ENCODE assay signal across 25 cellular contexts in genomic region chr10:2543142-2543886, GRCh38.
"Had no signal": no experiment of that assay in that cellular context is flagged by ENCODE, and none has a peak within 500 bp of the region (broad histone marks: within the 10 kb centered on the region; RNA-seq: fewer than 3 reads in every experiment).

No MANE protein-coding gene starts in this region.

- H3K36me3 Mint-ChIP-seq: natural killer cell treated with Interleukin-12 subunit alpha and Interleukin-12 subunit beta and Interleukin-15 and Interleukin-18, amount 100 ng/mL, for 72 hours; stimulated activated memory B cell treated with anti-CD40 and anti-IgM and Interleukin-4, amounts not matched to agents 10 μg/mL and 1 μg/mL and 100 μg/mL, for 72 hours had no signal

- H3K4me3 ChIP-seq: gastrocnemius medialis, left ventricle myocardium inferior, lung, mucosa of descending colon, right lobe of liver, tibial nerve had no signal

- ATAC-seq: activated CD4-positive, CD25-positive, alpha-beta regulatory T cell treated with anti-CD3 and anti-CD28 coated beads, Interleukin-2, amount 50 U/mL, for 24 hours; gastrocnemius medialis; mucosa of descending colon; natural killer cell treated with Interleukin-12 subunit alpha and Interleukin-12 subunit beta and Interleukin-15 and Interleukin-18, amount 100 ng/mL, for 72 hours; right lobe of liver; stimulated activated memory B cell treated with anti-CD40 and anti-IgM and Interleukin-4, amounts not matched to agents 10 μg/mL and 1 μg/mL and 100 μg/mL, for 72 hours had no signal

- H3K4me3 Mint-ChIP-seq: activated CD4-positive, alpha-beta memory T cell treated with anti-CD3 and anti-CD28 coated beads, Interleukin-2, amount 10 ng/mL, durations not matched to agents 7 days and 5 days; activated CD4-positive, alpha-beta T cell treated with anti-CD3 and anti-CD28 coated beads, Interleukin-2, amount 10 ng/mL, durations not matched to agents 24 days and 14 days; activated naive CD4-positive, alpha-beta T cell treated with anti-CD3 and anti-CD28 coated beads for 36 hours; central memory CD8-positive, alpha-beta T cell; natural killer cell treated with Interleukin-12 subunit alpha and Interleukin-12 subunit beta and Interleukin-15 and Interleukin-18, amount 100 ng/mL, for 72 hours; stimulated activated memory B cell treated with anti-CD40 and anti-IgM and Interleukin-4, amounts not matched to agents 10 μg/mL and 1 μg/mL and 100 μg/mL, for 72 hours; T-helper 1 cell treated with Interleukin-12 subunit alpha and Interleukin-12 subunit beta and Interleukin-4 antibody, amounts not matched to agents 30 μg/mL and 1 μg/mL, for 36 hours had no signal

- H3K27ac Mint-ChIP-seq: activated CD4-positive, alpha-beta memory T cell treated with anti-CD3 and anti-CD28 coated beads, Interleukin-2, amount 10 ng/mL, durations not matched to agents 7 days and 5 days; activated CD4-positive, alpha-beta T cell treated with anti-CD3 and anti-CD28 coated beads, Interleukin-2, amount 10 ng/mL, durations not matched to agents 24 days and 14 days; activated naive CD4-positive, alpha-beta T cell treated with anti-CD3 and anti-CD28 coated beads for 36 hours; natural killer cell treated with Interleukin-12 subunit alpha and Interleukin-12 subunit beta and Interleukin-15 and Interleukin-18, amount 100 ng/mL, for 72 hours; stimulated activated memory B cell treated with anti-CD40 and anti-IgM and Interleukin-4, amounts not matched to agents 10 μg/mL and 1 μg/mL and 100 μg/mL, for 72 hours; T-helper 1 cell treated with Interleukin-12 subunit alpha and Interleukin-12 subunit beta and Interleukin-4 antibody, amounts not matched to agents 30 μg/mL and 1 μg/mL, for 36 hours had no signal

- H3K9me3 Mint-ChIP-seq: activated CD4-positive, alpha-beta T cell treated with anti-CD3 and anti-CD28 coated beads, Interleukin-2, amount 10 ng/mL, durations not matched to agents 24 days and 14 days; activated naive CD4-positive, alpha-beta T cell treated with anti-CD3 and anti-CD28 coated beads for 36 hours; central memory CD8-positive, alpha-beta T cell; natural killer cell treated with Interleukin-12 subunit alpha and Interleukin-12 subunit beta and Interleukin-15 and Interleukin-18, amount 100 ng/mL, for 72 hours; stimulated activated memory B cell treated with anti-CD40 and anti-IgM and Interleukin-4, amounts not matched to agents 10 μg/mL and 1 μg/mL and 100 μg/mL, for 72 hours; T-helper 1 cell treated with Interleukin-12 subunit alpha and Interleukin-12 subunit beta and Interleukin-4 antibody, amounts not matched to agents 30 μg/mL and 1 μg/mL, for 36 hours had no signal

- DNase-seq: activated CD4-positive, alpha-beta memory T cell treated with anti-CD3 and anti-CD28 coated beads, Interleukin-2, amount 10 ng/mL, durations not matched to agents 7 days and 5 days; activated CD4-positive, alpha-beta T cell treated with anti-CD3 and anti-CD28 coated beads, Interleukin-2, amount 10 ng/mL, durations not matched to agents 24 days and 14 days; activated effector memory CD4-positive, alpha-beta T cell treated with anti-CD3 and anti-CD28 coated beads, Interleukin-2, amount 50 U/mL, for 16 hours; activated naive CD4-positive, alpha-beta T cell treated with anti-CD3 and anti-CD28 coated beads for 36 hours; dermis blood vessel endothelial cell; effector CD4-positive, alpha-beta T cell; erythroblast; gastrocnemius medialis; glutamatergic neuron; islet precursor cell; left ventricle myocardium inferior; mesendoderm; mucosa of descending colon; right lobe of liver; stimulated activated CD4-positive, alpha-beta T cell treated with anti-CD3 and anti-CD28 coated beads, Interleukin-4, amount 100 ng/mL, for 24 hours; SW 1271; T-helper 9 cell; WERI-Rb-1 had no signal

- H3K27me3 Mint-ChIP-seq: activated CD4-positive, alpha-beta memory T cell treated with anti-CD3 and anti-CD28 coated beads, Interleukin-2, amount 10 ng/mL, durations not matched to agents 7 days and 5 days; activated CD4-positive, alpha-beta T cell treated with anti-CD3 and anti-CD28 coated beads, Interleukin-2, amount 10 ng/mL, durations not matched to agents 24 days and 14 days; central memory CD8-positive, alpha-beta T cell; stimulated activated memory B cell treated with anti-CD40 and anti-IgM and Interleukin-4, amounts not matched to agents 10 μg/mL and 1 μg/mL and 100 μg/mL, for 72 hours had no signal

- H3K4me1 Mint-ChIP-seq: activated CD4-positive, alpha-beta memory T cell treated with anti-CD3 and anti-CD28 coated beads, Interleukin-2, amount 10 ng/mL, durations not matched to agents 7 days and 5 days; activated CD4-positive, alpha-beta T cell treated with anti-CD3 and anti-CD28 coated beads, Interleukin-2, amount 10 ng/mL, durations not matched to agents 24 days and 14 days; central memory CD8-positive, alpha-beta T cell; stimulated activated memory B cell treated with anti-CD40 and anti-IgM and Interleukin-4, amounts not matched to agents 10 μg/mL and 1 μg/mL and 100 μg/mL, for 72 hours had no signal
